Comparison of ENCODE assay signal across 16 cellular contexts in the genomic region with DNA sequence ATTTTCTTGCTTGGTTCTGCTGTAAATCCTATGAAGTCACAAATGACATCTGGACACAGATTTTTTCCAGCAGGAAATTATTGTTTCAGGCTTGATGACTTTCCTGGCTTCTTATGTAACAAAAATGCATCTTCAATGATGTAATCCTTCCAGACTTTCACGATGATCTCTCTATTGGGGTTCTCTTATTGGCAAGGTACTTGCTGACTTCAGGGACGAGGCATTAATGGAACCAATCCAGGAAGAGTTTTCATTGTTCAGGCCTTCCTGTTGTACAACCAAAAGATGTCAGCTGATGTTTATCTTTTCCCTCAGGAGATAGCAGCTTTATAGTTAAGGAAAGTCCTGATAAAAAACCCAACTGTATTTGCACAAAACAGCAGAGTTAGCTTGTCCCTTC.
DNase-seq lines count a peak whose midpoint lies in the region; ATAC-seq and TF ChIP-seq lines count a peak whose summit lies in the region.
"Had no signal": no experiment of that assay in that cellular context is flagged by ENCODE, and none has a peak within 500 bp of the region (broad histone marks: within the 10 kb centered on the region; RNA-seq: fewer than 3 reads in every experiment).

No MANE protein-coding gene starts in this region.

- no peaks in the 10 kb centered on the region for H3K9me3 Mint-ChIP-seq in HFFc6
- H3K9me3 Mint-ChIP-seq: stimulated activated effector memory CD8-positive, alpha-beta T cell treated with anti-CD3 and anti-CD28 coated beads, Interleukin-12 subunit alpha, Interleukin-12 subunit beta, amount 100 ng/mL, for 72 hours; type B pancreatic cell had no signal

- no peaks in the 10 kb centered on the region for H3K36me3 Mint-ChIP-seq in HFFc6 (ENCODE audit: low read depth)
- H3K36me3 Mint-ChIP-seq: stimulated activated effector memory CD8-positive, alpha-beta T cell treated with anti-CD3 and anti-CD28 coated beads, Interleukin-12 subunit alpha, Interleukin-12 subunit beta, amount 100 ng/mL, for 72 hours; type B pancreatic cell had no signal

- in situ Hi-C loops in astrocyte of the spinal cord (cut with HindIII; ENCODE audit: low sequenced_read_pairs): no loop called here

- ATAC-seq in left colon (peak; percentile 59), GM19324 (IDR thresholded peaks at IDR 0.05; ENCODE audit: low FRiP score, unreplicated experiment) (no peak), GM18498 (IDR thresholded peaks at IDR 0.05; ENCODE audit: unreplicated experiment) (no peak), GM21576 (IDR thresholded peaks at IDR 0.05; ENCODE audit: unreplicated experiment) (no peak)
- ATAC-seq: stimulated activated effector memory CD8-positive, alpha-beta T cell treated with anti-CD3 and anti-CD28 coated beads, Interleukin-12 subunit alpha, Interleukin-12 subunit beta, amount 100 ng/mL, for 72 hours had no signal

- H3K27ac Mint-ChIP-seq in HFFc6: no peak overlapping the region
- H3K27ac Mint-ChIP-seq: stimulated activated effector memory CD8-positive, alpha-beta T cell treated with anti-CD3 and anti-CD28 coated beads, Interleukin-12 subunit alpha, Interleukin-12 subunit beta, amount 100 ng/mL, for 72 hours; type B pancreatic cell had no signal

- no peak for TF ChIP-seq CTCF in AG10803 (conservative IDR thresholded peaks at IDR 0.05; ENCODE audit: low read length)
- TF ChIP-seq CTCF in HFFc6 (IDR thresholded peaks at IDR 0.05): no peak
- TF ChIP-seq CTCF in astrocyte of the spinal cord (IDR thresholded peaks at IDR 0.05; ENCODE audit: low read depth, low read length): no peak

- intact Hi-C loops in left colon (cut with DNase I, micrococcal nuclease): no loop called here

- H3K27me3 Mint-ChIP-seq in HFFc6 (ENCODE audit: insufficient read depth): peaks cover 3% of the 10 kb centered on the region; the same call in 1 of the 2 replicates
- H3K27me3 Mint-ChIP-seq: type B pancreatic cell had no signal

- DNase-seq in AG10803 (ENCODE audit: low read depth) (peak; percentile 54), HFFc6 (peak; percentile 55), astrocyte of the spinal cord (ENCODE audit: low read depth, low spot score) (peak; percentile 22), left colon (no peak), amygdala (lab: John Stamatoyannopoulos, UW) (no peak)
- DNase-seq: activated CD8-positive, alpha-beta memory T cell treated with anti-CD3 and anti-CD28 coated beads for 24 hours; anterior cingulate cortex; foreskin melanocyte; mesenchymal stem cell; sigmoid colon had no signal

- no peak overlapping the region for H3K4me3 ChIP-seq in AG10803 (ENCODE audit: low read length)
- no peak overlapping the region for H3K4me3 ChIP-seq in astrocyte of the spinal cord (ENCODE audit: low read depth, low read length)
- H3K4me3 ChIP-seq: BLaER1, sigmoid colon had no signal

- no peak overlapping the region for H3K4me3 Mint-ChIP-seq in HFFc6
- H3K4me3 Mint-ChIP-seq: stimulated activated effector memory CD8-positive, alpha-beta T cell treated with anti-CD3 and anti-CD28 coated beads, Interleukin-12 subunit alpha, Interleukin-12 subunit beta, amount 100 ng/mL, for 72 hours; type B pancreatic cell had no signal

- peaks cover 8% of the 10 kb centered on the region for H3K4me1 Mint-ChIP-seq in HFFc6 (ENCODE audit: low read depth)
- H3K4me1 Mint-ChIP-seq: stimulated activated effector memory CD8-positive, alpha-beta T cell treated with anti-CD3 and anti-CD28 coated beads, Interleukin-12 subunit alpha, Interleukin-12 subunit beta, amount 100 ng/mL, for 72 hours had no signal

Comparison
In these comparisons a context has a peak if more than half of its experiments do, and no peak if none do; other contexts are left out.
1. DNase-seq: peak in AG10803 (single experiment), HFFc6 (single experiment) and astrocyte of the spinal cord (single experiment); none in left colon (0 of 2) and amygdala (0 of 56).